In the genomic region with DNA sequence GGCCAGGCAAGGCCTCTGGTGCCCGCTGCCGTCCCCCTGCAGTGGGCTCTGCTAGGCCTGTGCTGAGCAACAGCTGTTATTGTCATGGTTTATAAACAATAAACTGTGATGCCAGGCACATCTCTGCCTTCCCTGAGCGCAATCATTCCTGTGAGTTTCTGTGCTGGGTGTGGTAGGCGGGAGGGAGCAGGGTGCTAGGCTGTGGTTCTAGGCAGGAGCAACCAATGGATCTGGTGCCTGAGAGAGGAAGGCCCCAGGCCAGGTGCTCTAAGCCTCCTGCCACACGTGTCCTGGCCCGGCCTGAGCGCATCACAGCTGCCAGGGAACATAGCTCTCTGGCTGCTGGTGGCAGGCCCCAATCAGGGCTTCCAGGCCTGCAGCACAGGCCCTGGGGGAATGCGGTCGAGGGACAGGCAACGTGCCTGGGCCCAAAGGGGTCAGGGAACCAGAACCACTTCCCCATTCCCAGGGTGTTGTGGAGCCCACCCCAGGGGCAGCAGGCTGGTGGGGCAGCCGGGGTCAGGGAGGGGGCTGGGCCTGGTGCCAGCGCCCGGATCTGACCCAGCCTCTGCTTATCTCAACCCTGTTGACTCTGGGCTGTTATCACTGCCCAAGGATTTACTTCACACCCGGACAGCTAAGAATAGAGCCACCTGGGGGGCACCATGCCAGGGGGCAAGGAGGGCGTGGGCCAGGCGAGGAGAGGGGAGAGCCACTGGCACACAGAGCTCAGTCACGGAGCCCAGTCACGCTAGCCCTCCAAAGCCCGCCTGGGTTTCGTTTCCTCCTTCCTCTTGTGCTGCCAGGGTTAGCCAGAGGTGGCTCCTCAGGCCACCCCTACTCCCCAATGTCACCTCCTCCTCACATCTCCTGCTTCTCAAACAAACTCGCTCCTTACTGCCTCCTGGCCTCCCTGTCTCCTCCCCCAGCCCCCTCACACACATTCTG, we compare ENCODE assay signal across 8 cellular contexts. TPM values are rescaled to one million over a fixed set of nuclear protein-coding genes. Genes with fewer than 3 reads are reported as not detected.
DNase-seq lines count a peak whose midpoint lies in the region; ATAC-seq and TF ChIP-seq lines count a peak whose summit lies in the region.

No MANE protein-coding gene starts in this region.

- intact Hi-C loops in heart left ventricle (cut with DNase I), result no loop called here

- no peaks in the 10 kb centered on the region for H3K36me3 ChIP-seq in heart left ventricle

- peak; percentile 25 for TF ChIP-seq CTCF in GM13977 (IDR thresholded peaks at IDR 0.05; ENCODE audit: extremely low read depth, insufficient read depth, missing control alignments)
- no peak for TF ChIP-seq CTCF in heart left ventricle (IDR thresholded peaks at IDR 0.05)

- in situ Hi-C loops in GM13977 (cut with MboI; ENCODE audit: low pct_unique_long_range_greater_than_20kb, low sequenced_read_pairs, unreplicated experiment), result no loop called here

- peak; percentile 83 for DNase-seq in GM13977 (ENCODE audit: low spot score)
- DNase-seq in NOMO-1 treated with dmso at 0.1 percent for 144 hours (lab: John Stamatoyannopoulos, UW; ENCODE audit: unreplicated experiment), result peak; percentile 92
- DNase-seq in heart left ventricle, result peak in 3 of 5 donors; percentile 54 to 74 (median 73)
- DNase-seq in NCI-H2227 treated with DMSO at 0.1 percent for 48 hours (lab: John Stamatoyannopoulos, UW), result no peak
- DNase-seq in stimulated activated CD4-positive, alpha-beta T cell treated with anti-CD3 and anti-CD28 coated beads, Interleukin-2, amount 100 ng/mL, for 48 hours, result no peak
- no peak for DNase-seq in central memory CD4-positive, alpha-beta T cell

- H3K4me3 ChIP-seq in heart left ventricle, result no peak overlapping the region

- peak overlapping the region in 10 of 12 donors; percentile 23 to 73 (median 61) for H3K27ac ChIP-seq in heart left ventricle

- no peaks in the 10 kb centered on the region for H3K9me3 ChIP-seq in heart left ventricle

- WGBS in heart left ventricle, 4 donors, result 42 to 54% (median 46%) methylated on average over 15 to 21 of the region's 21 CpGs

- H3K27me3 ChIP-seq in heart left ventricle, result no peaks in the 10 kb centered on the region

- ATAC-seq in GM21723 (IDR thresholded peaks at IDR 0.05; ENCODE audit: unreplicated experiment), result peak; percentile 85
- peak; percentile 60 to 81 (median 73) for ATAC-seq in heart left ventricle
- ATAC-seq in HG03521 (IDR thresholded peaks at IDR 0.05; ENCODE audit: unreplicated experiment), result no peak

- TF ChIP-seq POLR2A in heart left ventricle (IDR thresholded peaks at IDR 0.05), result no peak

- peaks cover 0 to 14% (median 8%) of the 10 kb centered on the region in 12 donors for H3K4me1 ChIP-seq in heart left ventricle

RNA-seq across cellular contexts. Expression of gene TRIM46, which starts 11.5 kb away (rescaled TPM):
- under 1 TPM in 5 of 9 donors, not detected in 4; 0.08 to 0.41 (median 0.12) TPM for total RNA-seq in heart left ventricle
- under 1 TPM in 1 of 2 donors, not detected in 1; 0.04 TPM for polyA plus RNA-seq in heart left ventricle

RNA-seq across cellular contexts. Expression of gene KRTCAP2, which starts 12.0 kb away (rescaled TPM):
- 100 to 1,000 TPM; 106 to 199 (median 123) TPM for total RNA-seq in heart left ventricle
- polyA plus RNA-seq in heart left ventricle, result 100 to 1,000 TPM; 220 to 283 TPM

RNA-seq across cellular contexts. Expression of gene THBS3, which starts 22.6 kb away (rescaled TPM):
- total RNA-seq in heart left ventricle, result 10 to 100 TPM in 2 of 9 donors, 1 to 10 TPM in 7; 3.0 to 22.2 (median 5.5) TPM
- 1 to 10 TPM; 2.7 to 6.8 TPM for polyA plus RNA-seq in heart left ventricle

RNA-seq across cellular contexts. Expression of gene MTX1, which starts 23.4 kb away (rescaled TPM):
- 10 to 100 TPM; 14.1 to 32.2 (median 19.3) TPM for total RNA-seq in heart left ventricle
- 10 to 100 TPM; 28.1 to 37.1 TPM for polyA plus RNA-seq in heart left ventricle

RNA-seq across cellular contexts. Expression of gene DPM3, which starts 44.8 kb away (rescaled TPM):
- 10 to 100 TPM; 46.1 to 70.7 (median 54.4) TPM for total RNA-seq in heart left ventricle
- polyA plus RNA-seq in heart left ventricle, result 100 to 1,000 TPM in 1 of 2 donors, 10 to 100 TPM in 1; 75.4 to 216 TPM

Comparison
In these comparisons a context has a peak if more than half of its experiments do, and no peak if none do; other contexts are left out.
1. DNase-seq: peak in GM13977 (single experiment), NOMO-1 treated with dmso at 0.1 percent for 144 hours (single experiment) and heart left ventricle (3 of 5); none in NCI-H2227 treated with DMSO at 0.1 percent for 48 hours (single experiment), stimulated activated CD4-positive, alpha-beta T cell treated with anti-CD3 and anti-CD28 coated beads, Interleukin-2, amount 100 ng/mL, for 48 hours (0 of 2) and central memory CD4-positive, alpha-beta T cell (single experiment).